1 cellular context compared by ENCODE assay signal in the genomic region with DNA sequence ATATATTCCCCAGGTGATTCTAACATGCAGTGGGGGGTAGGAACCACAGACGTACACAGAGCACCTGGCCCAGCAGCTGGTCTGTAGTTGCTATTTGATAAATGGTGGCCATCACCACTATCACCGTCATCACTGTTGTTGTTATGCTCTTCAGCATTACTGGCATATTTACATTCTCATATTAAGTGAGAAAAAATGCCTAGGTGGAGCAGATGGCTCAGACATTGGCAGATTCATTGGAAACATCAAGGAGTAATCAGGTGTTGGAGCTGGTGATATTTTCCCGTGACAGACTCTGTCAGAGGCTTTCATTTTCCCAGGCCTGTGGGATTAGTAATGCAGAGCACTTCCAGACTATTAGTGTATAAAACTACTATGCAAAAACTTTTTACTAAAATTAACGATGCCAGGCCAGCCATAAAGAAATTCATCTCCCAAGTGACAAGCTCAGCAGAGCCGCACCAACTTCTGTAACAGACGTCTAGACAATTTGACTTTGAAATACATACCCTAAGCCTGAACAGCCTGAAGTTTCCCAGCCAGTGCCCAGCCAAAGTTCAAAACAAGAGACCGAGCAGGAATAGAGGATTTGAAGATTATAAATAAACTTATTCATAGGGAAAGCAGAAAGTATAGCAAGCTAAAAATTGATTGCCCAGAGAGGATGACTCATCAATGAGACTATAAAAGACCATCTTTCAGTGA.
TF ChIP-seq lines count a peak whose summit lies in the region.

No MANE protein-coding gene starts in this region.

TF ChIP-seq in GM23338, 12 proteins besides CTCF, POLR2A, EP300 and RAD21 (continued from another document):
- TF ChIP-seq, protein P1, sequence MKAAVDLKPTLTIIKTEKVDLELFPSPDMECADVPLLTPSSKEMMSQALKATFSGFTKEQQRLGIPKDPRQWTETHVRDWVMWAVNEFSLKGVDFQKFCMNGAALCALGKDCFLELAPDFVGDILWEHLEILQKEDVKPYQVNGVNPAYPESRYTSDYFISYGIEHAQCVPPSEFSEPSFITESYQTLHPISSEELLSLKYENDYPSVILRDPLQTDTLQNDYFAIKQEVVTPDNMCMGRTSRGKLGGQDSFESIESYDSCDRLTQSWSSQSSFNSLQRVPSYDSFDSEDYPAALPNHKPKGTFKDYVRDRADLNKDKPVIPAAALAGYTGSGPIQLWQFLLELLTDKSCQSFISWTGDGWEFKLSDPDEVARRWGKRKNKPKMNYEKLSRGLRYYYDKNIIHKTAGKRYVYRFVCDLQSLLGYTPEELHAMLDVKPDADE (IDR thresholded peaks at IDR 0.05): no peak
- TF ChIP-seq, protein P2, sequence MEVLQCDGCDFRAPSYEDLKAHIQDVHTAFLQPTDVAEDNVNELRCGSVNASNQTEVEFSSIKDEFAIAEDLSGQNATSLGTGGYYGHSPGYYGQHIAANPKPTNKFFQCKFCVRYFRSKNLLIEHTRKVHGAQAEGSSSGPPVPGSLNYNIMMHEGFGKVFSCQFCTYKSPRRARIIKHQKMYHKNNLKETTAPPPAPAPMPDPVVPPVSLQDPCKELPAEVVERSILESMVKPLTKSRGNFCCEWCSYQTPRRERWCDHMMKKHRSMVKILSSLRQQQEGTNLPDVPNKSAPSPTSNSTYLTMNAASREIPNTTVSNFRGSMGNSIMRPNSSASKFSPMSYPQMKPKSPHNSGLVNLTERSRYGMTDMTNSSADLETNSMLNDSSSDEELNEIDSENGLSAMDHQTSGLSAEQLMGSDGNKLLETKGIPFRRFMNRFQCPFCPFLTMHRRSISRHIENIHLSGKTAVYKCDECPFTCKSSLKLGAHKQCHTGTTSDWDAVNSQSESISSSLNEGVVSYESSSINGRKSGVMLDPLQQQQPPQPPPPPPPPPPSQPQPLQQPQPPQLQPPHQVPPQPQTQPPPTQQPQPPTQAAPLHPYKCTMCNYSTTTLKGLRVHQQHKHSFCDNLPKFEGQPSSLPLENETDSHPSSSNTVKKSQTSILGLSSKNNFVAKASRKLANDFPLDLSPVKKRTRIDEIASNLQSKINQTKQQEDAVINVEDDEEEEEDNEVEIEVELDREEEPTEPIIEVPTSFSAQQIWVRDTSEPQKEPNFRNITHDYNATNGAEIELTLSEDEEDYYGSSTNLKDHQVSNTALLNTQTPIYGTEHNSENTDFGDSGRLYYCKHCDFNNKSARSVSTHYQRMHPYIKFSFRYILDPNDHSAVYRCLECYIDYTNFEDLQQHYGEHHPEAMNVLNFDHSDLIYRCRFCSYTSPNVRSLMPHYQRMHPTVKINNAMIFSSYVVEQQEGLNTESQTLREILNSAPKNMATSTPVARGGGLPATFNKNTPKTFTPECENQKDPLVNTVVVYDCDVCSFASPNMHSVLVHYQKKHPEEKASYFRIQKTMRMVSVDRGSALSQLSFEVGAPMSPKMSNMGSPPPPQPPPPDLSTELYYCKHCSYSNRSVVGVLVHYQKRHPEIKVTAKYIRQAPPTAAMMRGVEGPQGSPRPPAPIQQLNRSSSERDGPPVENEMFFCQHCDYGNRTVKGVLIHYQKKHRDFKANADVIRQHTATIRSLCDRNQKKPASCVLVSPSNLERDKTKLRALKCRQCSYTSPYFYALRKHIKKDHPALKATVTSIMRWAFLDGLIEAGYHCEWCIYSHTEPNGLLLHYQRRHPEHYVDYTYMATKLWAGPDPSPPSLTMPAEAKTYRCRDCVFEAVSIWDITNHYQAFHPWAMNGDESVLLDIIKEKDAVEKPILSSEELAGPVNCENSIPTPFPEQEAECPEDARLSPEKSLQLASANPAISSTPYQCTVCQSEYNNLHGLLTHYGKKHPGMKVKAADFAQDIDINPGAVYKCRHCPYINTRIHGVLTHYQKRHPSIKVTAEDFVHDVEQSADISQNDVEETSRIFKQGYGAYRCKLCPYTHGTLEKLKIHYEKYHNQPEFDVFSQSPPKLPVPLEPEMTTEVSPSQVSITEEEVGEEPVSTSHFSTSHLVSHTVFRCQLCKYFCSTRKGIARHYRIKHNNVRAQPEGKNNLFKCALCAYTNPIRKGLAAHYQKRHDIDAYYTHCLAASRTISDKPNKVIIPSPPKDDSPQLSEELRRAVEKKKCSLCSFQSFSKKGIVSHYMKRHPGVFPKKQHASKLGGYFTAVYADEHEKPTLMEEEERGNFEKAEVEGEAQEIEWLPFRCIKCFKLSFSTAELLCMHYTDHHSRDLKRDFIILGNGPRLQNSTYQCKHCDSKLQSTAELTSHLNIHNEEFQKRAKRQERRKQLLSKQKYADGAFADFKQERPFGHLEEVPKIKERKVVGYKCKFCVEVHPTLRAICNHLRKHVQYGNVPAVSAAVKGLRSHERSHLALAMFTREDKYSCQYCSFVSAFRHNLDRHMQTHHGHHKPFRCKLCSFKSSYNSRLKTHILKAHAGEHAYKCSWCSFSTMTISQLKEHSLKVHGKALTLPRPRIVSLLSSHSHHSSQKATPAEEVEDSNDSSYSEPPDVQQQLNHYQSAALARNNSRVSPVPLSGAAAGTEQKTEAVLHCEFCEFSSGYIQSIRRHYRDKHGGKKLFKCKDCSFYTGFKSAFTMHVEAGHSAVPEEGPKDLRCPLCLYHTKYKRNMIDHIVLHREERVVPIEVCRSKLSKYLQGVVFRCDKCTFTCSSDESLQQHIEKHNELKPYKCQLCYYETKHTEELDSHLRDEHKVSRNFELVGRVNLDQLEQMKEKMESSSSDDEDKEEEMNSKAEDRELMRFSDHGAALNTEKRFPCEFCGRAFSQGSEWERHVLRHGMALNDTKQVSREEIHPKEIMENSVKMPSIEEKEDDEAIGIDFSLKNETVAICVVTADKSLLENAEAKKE (CRISPR knock-in tag; IDR thresholded peaks at IDR 0.05): no peak
- no peak for TF ChIP-seq NANOG (IDR thresholded peaks at IDR 0.05; ENCODE audit: borderline replicate concordance)
